In genomic region chr20:37853823-37854375, GRCh38 we compare ENCODE assay signal across 15 cellular contexts. TPM values are rescaled to one million over a fixed set of nuclear protein-coding genes. Genes with fewer than 3 reads are reported as not detected.
A peak's percentile ranks its signal among the peaks of the same experiment; 100 is the strongest.
DNase-seq lines count a peak whose midpoint lies in the region; ATAC-seq lines count a peak whose summit lies in the region.
"Had no signal": no experiment of that assay in that cellular context is flagged by ENCODE, and none has a peak within 500 bp of the region (broad histone marks: within the 10 kb centered on the region; RNA-seq: fewer than 3 reads in every experiment).

No MANE protein-coding gene starts in this region.

- H3K4me3 Mint-ChIP-seq in activated T-helper 2 cell treated with anti-CD3 and anti-CD28 coated beads, Interferon-gamma antibody, Interleukin-2, Interleukin-4, amounts not matched to agents 10 μg/mL and 5 μg/mL and 100 μg/mL, durations not matched to agents 14 hours and 24 hours and 36 hours (ENCODE audit: low read depth), result no peak overlapping the region
- H3K4me3 Mint-ChIP-seq: activated naive CD8-positive, alpha-beta T cell had no signal

- H3K4me1 Mint-ChIP-seq in activated T-helper 2 cell treated with anti-CD3 and anti-CD28 coated beads, Interferon-gamma antibody, Interleukin-2, Interleukin-4, amounts not matched to agents 10 μg/mL and 5 μg/mL and 100 μg/mL, durations not matched to agents 14 hours and 24 hours and 36 hours (ENCODE audit: low read depth), result peaks cover 25% of the 10 kb centered on the region

- peaks cover 41% of the 10 kb centered on the region for H3K36me3 Mint-ChIP-seq in activated T-helper 2 cell treated with anti-CD3 and anti-CD28 coated beads, Interferon-gamma antibody, Interleukin-2, Interleukin-4, amounts not matched to agents 10 μg/mL and 5 μg/mL and 100 μg/mL, durations not matched to agents 14 hours and 24 hours and 36 hours (ENCODE audit: low read depth)

- ATAC-seq in GM18517 (IDR thresholded peaks at IDR 0.05; ENCODE audit: unreplicated experiment) (peak; percentile 77), GM21390 (IDR thresholded peaks at IDR 0.05; ENCODE audit: unreplicated experiment) (peak; percentile 88), HG02938 (IDR thresholded peaks at IDR 0.05; ENCODE audit: unreplicated experiment) (peak; percentile 70), left lobe of liver (no peak)

- DNase-seq in activated T-helper 2 cell treated with anti-CD3 and anti-CD28 coated beads, Interferon-gamma antibody, Interleukin-2, Interleukin-4, amounts not matched to agents 10 μg/mL and 5 μg/mL and 100 μg/mL, durations not matched to agents 14 hours and 24 hours and 36 hours (ENCODE audit: low spot score), result no peak
- DNase-seq in NCI-H524 (lab: John Stamatoyannopoulos, UW) (no peak), left lobe of liver (ENCODE audit: low spot score) (no peak), cerebellum (ENCODE audit: low spot score) (no peak)
- DNase-seq: DMS153; mammary epithelial cell; NK-92 treated with Interleukin-12 subunit alpha and Interleukin-12 subunit beta, amount 100 ng/mL, for 24 hours; sigmoid colon; stimulated activated CD4-positive, alpha-beta T cell treated with anti-CD3 and anti-CD28 coated beads, Interleukin-4, amount 100 ng/mL, for 24 hours; uterus had no signal

- H3K9me3 Mint-ChIP-seq in activated T-helper 2 cell treated with anti-CD3 and anti-CD28 coated beads, Interferon-gamma antibody, Interleukin-2, Interleukin-4, amounts not matched to agents 10 μg/mL and 5 μg/mL and 100 μg/mL, durations not matched to agents 14 hours and 24 hours and 36 hours, result no peaks in the 10 kb centered on the region

- H3K27me3 Mint-ChIP-seq in activated T-helper 2 cell treated with anti-CD3 and anti-CD28 coated beads, Interferon-gamma antibody, Interleukin-2, Interleukin-4, amounts not matched to agents 10 μg/mL and 5 μg/mL and 100 μg/mL, durations not matched to agents 14 hours and 24 hours and 36 hours (ENCODE audit: low read depth), result no peaks in the 10 kb centered on the region
- H3K27me3 Mint-ChIP-seq: activated naive CD8-positive, alpha-beta T cell had no signal

- intact Hi-C loops in activated T-helper 2 cell treated with anti-CD3 and anti-CD28 coated beads, Interferon-gamma antibody, Interleukin-2, Interleukin-4, amounts not matched to agents 10 μg/mL and 5 μg/mL and 100 μg/mL, durations not matched to agents 14 hours and 24 hours and 36 hours (cut with micrococcal nuclease), result loop anchor here (10.0 kb wide), 1 partner anchor 141 kb away; no protein-coding TSS in a partner anchor

- peak overlapping the region; percentile 90 for H3K27ac Mint-ChIP-seq in activated T-helper 2 cell treated with anti-CD3 and anti-CD28 coated beads, Interferon-gamma antibody, Interleukin-2, Interleukin-4, amounts not matched to agents 10 μg/mL and 5 μg/mL and 100 μg/mL, durations not matched to agents 14 hours and 24 hours and 36 hours
- H3K27ac Mint-ChIP-seq: activated naive CD8-positive, alpha-beta T cell had no signal

RNA-seq across cellular contexts. Expression of gene VSTM2L, which starts 49.0 kb away (rescaled TPM):
- 0.23 TPM in 1 of 2 replicates, not detected in the other for total RNA-seq in activated T-helper 2 cell treated with anti-CD3 and anti-CD28 coated beads, Interferon-gamma antibody, Interleukin-2, Interleukin-4, amounts not matched to agents 10 μg/mL and 5 μg/mL and 100 μg/mL, durations not matched to agents 14 hours and 24 hours and 36 hours
- total RNA-seq in left lobe of liver (4.4 TPM), cerebellum (52.6 TPM)
- total RNA-seq: activated CD8-positive, alpha-beta memory T cell treated with anti-CD3 and anti-CD28 coated beads for 36 hours had no signal
